17 cellular contexts compared by ENCODE assay signal in the genomic region with DNA sequence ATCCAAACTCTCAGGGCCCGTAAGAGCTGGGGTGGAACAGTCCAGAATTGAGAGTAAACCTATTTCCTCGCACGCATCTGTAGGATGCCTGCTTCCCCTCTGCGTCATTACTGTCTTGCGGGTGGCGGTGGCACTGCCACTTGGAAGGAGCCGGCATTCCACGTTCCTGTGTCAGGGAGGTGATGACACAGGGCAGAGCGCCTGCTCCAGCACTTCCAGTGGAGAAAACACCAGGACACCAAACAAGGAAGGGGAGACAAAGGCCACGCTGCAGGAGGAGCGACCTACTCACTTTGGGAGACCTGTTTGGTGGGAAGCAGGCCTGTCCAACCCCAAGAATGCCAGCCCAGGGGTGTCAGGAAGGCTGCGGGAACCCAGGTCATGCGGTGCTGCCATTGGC. TPM values are rescaled to one million over a fixed set of nuclear protein-coding genes. Genes with fewer than 3 reads are reported as not detected.
DNase-seq lines count a peak whose midpoint lies in the region; ATAC-seq and TF ChIP-seq lines count a peak whose summit lies in the region.
"Had no signal": no experiment of that assay in that cellular context is flagged by ENCODE, and none has a peak within 500 bp of the region (broad histone marks: within the 10 kb centered on the region; RNA-seq: fewer than 3 reads in every experiment).

No MANE protein-coding gene starts in this region.

- CTCF ChIA-PET in activated naive CD4-positive, alpha-beta T cell treated with anti-CD3 and anti-CD28 coated beads, Interleukin-2, amount 10 ng/mL, durations not matched to agents 7 days and 5 days (lab: Charles Lee) = interaction anchor here (2.1 kb wide), 1 partner anchor 29 kb away, joined by 7 read pairs; no protein-coding TSS in a partner anchor

- H3K9me3 ChIP-seq in DND-41 (ENCODE audit: insufficient read depth, low read length, severe bottlenecking) = no peaks in the 10 kb centered on the region
- no peaks in the 10 kb centered on the region for H3K9me3 ChIP-seq in trophoblast cell (ENCODE audit: insufficient read depth, low read depth, low read length)

- no peak overlapping the region for H3K18ac ChIP-seq in trophoblast cell (ENCODE audit: low read length)

- H4K20me1 ChIP-seq in DND-41 (ENCODE audit: insufficient read depth, low read length) = no peaks in the 10 kb centered on the region

- no peak overlapping the region for H2BK5ac ChIP-seq in trophoblast cell (ENCODE audit: low read depth, low read length, poor library complexity)

- no peak overlapping the region for H2AK5ac ChIP-seq in trophoblast cell (ENCODE audit: low read length)

- H3K9me3 Mint-ChIP-seq in activated naive CD4-positive, alpha-beta T cell treated with anti-CD3 and anti-CD28 coated beads, Interleukin-2, amount 50 U/mL, for 24 hours = no peaks in the 10 kb centered on the region
- H3K9me3 Mint-ChIP-seq in activated naive CD4-positive, alpha-beta T cell treated with anti-CD3 and anti-CD28 coated beads, Interleukin-2, amount 50 U/mL, for 72 hours = no peaks in the 10 kb centered on the region
- H3K9me3 Mint-ChIP-seq in central memory CD8-positive, alpha-beta T cell = no peaks in the 10 kb centered on the region
- H3K9me3 Mint-ChIP-seq in activated naive CD4-positive, alpha-beta T cell treated with anti-CD3 and anti-CD28 coated beads, Interleukin-2, amount 10 ng/mL, durations not matched to agents 7 days and 5 days = no peaks in the 10 kb centered on the region
- H3K9me3 Mint-ChIP-seq: CD8-positive, alpha-beta T cell; IgD-negative memory B cell had no signal

- no peak for ATAC-seq in activated naive CD4-positive, alpha-beta T cell treated with anti-CD3 and anti-CD28 coated beads, Interleukin-2, amount 50 U/mL, for 72 hours
- ATAC-seq in DND-41 (ENCODE audit: insufficient read depth, low read depth) = no peak
- no peak for ATAC-seq in central memory CD8-positive, alpha-beta T cell (replicated peaks; ENCODE audit: extremely low read depth, poor library complexity, severe bottlenecking)
- ATAC-seq: CD8-positive, alpha-beta T cell; HCT116 had no signal

- no peak overlapping the region for H2BK12ac ChIP-seq in trophoblast cell (ENCODE audit: low read length)

- H3K4ac ChIP-seq in trophoblast cell (ENCODE audit: low read depth, low read length) = no peak overlapping the region

- H3K79me2 ChIP-seq in DND-41 (ENCODE audit: insufficient read depth, low read length) (no peaks in the 10 kb centered on the region), trophoblast cell (ENCODE audit: control insufficient read depth, insufficient read depth, low read length, poor library complexity) (no peaks in the 10 kb centered on the region)

- no peak overlapping the region for H4K8ac ChIP-seq in trophoblast cell (ENCODE audit: low read depth, low read length)

- H3K4me3 Mint-ChIP-seq in activated naive CD4-positive, alpha-beta T cell treated with anti-CD3 and anti-CD28 coated beads, Interleukin-2, amount 50 U/mL, for 24 hours = no peak overlapping the region
- peak overlapping the region; percentile 20 for H3K4me3 Mint-ChIP-seq in central memory CD8-positive, alpha-beta T cell
- no peak overlapping the region for H3K4me3 Mint-ChIP-seq in activated naive CD4-positive, alpha-beta T cell treated with anti-CD3 and anti-CD28 coated beads, Interleukin-2, amount 10 ng/mL, durations not matched to agents 7 days and 5 days
- H3K4me3 Mint-ChIP-seq: B cell; CD8-positive, alpha-beta T cell; IgD-negative memory B cell had no signal

- no peaks in the 10 kb centered on the region for H3K36me3 Mint-ChIP-seq in activated naive CD4-positive, alpha-beta T cell treated with anti-CD3 and anti-CD28 coated beads, Interleukin-2, amount 50 U/mL, for 24 hours
- H3K36me3 Mint-ChIP-seq in activated naive CD4-positive, alpha-beta T cell treated with anti-CD3 and anti-CD28 coated beads, Interleukin-2, amount 50 U/mL, for 72 hours = no peaks in the 10 kb centered on the region
- peaks cover 11% of the 10 kb centered on the region for H3K36me3 Mint-ChIP-seq in central memory CD8-positive, alpha-beta T cell (ENCODE audit: insufficient read depth)
- peaks cover 26% of the 10 kb centered on the region for H3K36me3 Mint-ChIP-seq in activated naive CD4-positive, alpha-beta T cell treated with anti-CD3 and anti-CD28 coated beads, Interleukin-2, amount 10 ng/mL, durations not matched to agents 7 days and 5 days
- H3K36me3 Mint-ChIP-seq: IgD-negative memory B cell had no signal

- no peaks in the 10 kb centered on the region for H3K79me1 ChIP-seq in trophoblast cell (ENCODE audit: low read length)

- no peak overlapping the region for H3K23ac ChIP-seq in trophoblast cell (ENCODE audit: low read length)

- H3K9ac ChIP-seq in DND-41 (ENCODE audit: low read depth, low read length) = no peak overlapping the region
- peak overlapping the region; percentile 32 for H3K9ac ChIP-seq in trophoblast cell (ENCODE audit: low read length)

- peaks cover 13% of the 10 kb centered on the region for H3K4me1 Mint-ChIP-seq in activated naive CD4-positive, alpha-beta T cell treated with anti-CD3 and anti-CD28 coated beads, Interleukin-2, amount 50 U/mL, for 24 hours
- peaks cover 16% of the 10 kb centered on the region for H3K4me1 Mint-ChIP-seq in central memory CD8-positive, alpha-beta T cell
- H3K4me1 Mint-ChIP-seq in activated naive CD4-positive, alpha-beta T cell treated with anti-CD3 and anti-CD28 coated beads, Interleukin-2, amount 10 ng/mL, durations not matched to agents 7 days and 5 days = peaks cover 47% of the 10 kb centered on the region
- H3K4me1 Mint-ChIP-seq: B cell, IgD-negative memory B cell had no signal

- no peak overlapping the region for H3K4me3 ChIP-seq in DND-41 (ENCODE audit: low read depth in 1 of 2, low read length in 2 of 2)
- no peak overlapping the region for H3K4me3 ChIP-seq in trophoblast cell (ENCODE audit: low read depth, low read length)

- 0 out of 2 replicates have a peak overlapping the region, but pooled peaks have one; percentile 20 for H3K27ac ChIP-seq in DND-41 (ENCODE audit: low read length)
- H3K27ac ChIP-seq in trophoblast cell (ENCODE audit: low read depth, low read length) = no peak overlapping the region
- H3K27ac ChIP-seq: HL-60 had no signal

- no peaks in the 10 kb centered on the region for H3K4me1 ChIP-seq in DND-41 (ENCODE audit: insufficient read depth, low read length)
- H3K4me1 ChIP-seq in trophoblast cell (ENCODE audit: control insufficient read depth in 1 of 2, insufficient read depth in 2 of 2, low read length in 2 of 2) = no peaks in the 10 kb centered on the region

- H3K27me3 ChIP-seq in DND-41 (ENCODE audit: insufficient read depth, low read length, poor library complexity) (no peaks in the 10 kb centered on the region), trophoblast cell (ENCODE audit: insufficient read depth, low read length) (no peaks in the 10 kb centered on the region)

- TF ChIP-seq CTCF in DND-41 (IDR thresholded peaks at IDR 0.05; ENCODE audit: borderline replicate concordance, extremely low read depth, low read length, poor library complexity, severe bottlenecking) = no peak

- WGBS in trophoblast cell (ENCODE audit: extremely low coverage, insufficient coverage, insufficient read length) = no CpG with 5 or more reads among the region's 13 CpGs

- no peak overlapping the region for H2BK120ac ChIP-seq in trophoblast cell (ENCODE audit: insufficient read depth, low read length, poor library complexity)

- H2AFZ ChIP-seq in DND-41 (ENCODE audit: low read depth, low read length) (no peak overlapping the region), trophoblast cell (ENCODE audit: insufficient read depth, low read length, poor library complexity) (no peak overlapping the region)

- no peak overlapping the region for H4K91ac ChIP-seq in trophoblast cell (ENCODE audit: low read depth, low read length)

- DNase-seq in activated naive CD4-positive, alpha-beta T cell treated with anti-CD3 and anti-CD28 coated beads, Interleukin-2, amount 50 U/mL, for 72 hours (ENCODE audit: low spot score in 2 of 2) = no peak
- DNase-seq in DND-41 = no peak
- DNase-seq in central memory CD8-positive, alpha-beta T cell (ENCODE audit: low spot score in 2 of 2) = no peak
- peak in 1 of 2 donors; percentile 56 for DNase-seq in trophoblast cell
- no peak for DNase-seq in activated naive CD4-positive, alpha-beta T cell treated with anti-CD3 and anti-CD28 coated beads, Interleukin-2, amount 10 ng/mL, durations not matched to agents 7 days and 5 days
- no peak for DNase-seq in stimulated activated CD4-positive, alpha-beta T cell treated with anti-CD3 and anti-CD28 coated beads, Interleukin-15, amount 100 ng/mL, for 24 hours
- DNase-seq: CD8-positive, alpha-beta T cell; DMS79; NCI-H1105; NCI-H187; NCI-H526 treated with DMSO at 0.1 percent for 48 hours; SHP77 treated with DMSO at 0.1 percent for 48 hours had no signal

- no peak overlapping the region for H3K14ac ChIP-seq in trophoblast cell (ENCODE audit: low read length)

- H3K27me3 Mint-ChIP-seq in activated naive CD4-positive, alpha-beta T cell treated with anti-CD3 and anti-CD28 coated beads, Interleukin-2, amount 50 U/mL, for 24 hours = no peaks in the 10 kb centered on the region
- H3K27me3 Mint-ChIP-seq in central memory CD8-positive, alpha-beta T cell = no peaks in the 10 kb centered on the region
- no peaks in the 10 kb centered on the region for H3K27me3 Mint-ChIP-seq in activated naive CD4-positive, alpha-beta T cell treated with anti-CD3 and anti-CD28 coated beads, Interleukin-2, amount 10 ng/mL, durations not matched to agents 7 days and 5 days
- H3K27me3 Mint-ChIP-seq: B cell, IgD-negative memory B cell had no signal

- no peak overlapping the region for H4K12ac ChIP-seq in trophoblast cell (ENCODE audit: low read depth, low read length)

- no peak overlapping the region for H3K4me2 ChIP-seq in DND-41 (ENCODE audit: insufficient read depth, low read length)
- no peak overlapping the region for H3K4me2 ChIP-seq in trophoblast cell (ENCODE audit: low read length)

- H3K36me3 ChIP-seq in DND-41 (ENCODE audit: insufficient read depth, low read length) = no peaks in the 10 kb centered on the region
- no peaks in the 10 kb centered on the region for H3K36me3 ChIP-seq in trophoblast cell (ENCODE audit: control insufficient read depth in 1 of 2, insufficient read depth in 2 of 2, low read length in 2 of 2)

- H3K27ac Mint-ChIP-seq in activated naive CD4-positive, alpha-beta T cell treated with anti-CD3 and anti-CD28 coated beads, Interleukin-2, amount 50 U/mL, for 24 hours = peak overlapping the region; percentile 63
- H3K27ac Mint-ChIP-seq in activated naive CD4-positive, alpha-beta T cell treated with anti-CD3 and anti-CD28 coated beads, Interleukin-2, amount 50 U/mL, for 72 hours = peak overlapping the region in 1 of 2 donors; percentile 88
- H3K27ac Mint-ChIP-seq in central memory CD8-positive, alpha-beta T cell (ENCODE audit: low read depth) = peak overlapping the region; percentile 51
- H3K27ac Mint-ChIP-seq in activated naive CD4-positive, alpha-beta T cell treated with anti-CD3 and anti-CD28 coated beads, Interleukin-2, amount 10 ng/mL, durations not matched to agents 7 days and 5 days = no peak overlapping the region
- H3K27ac Mint-ChIP-seq: B cell; CD8-positive, alpha-beta T cell had no signal

RNA-seq across cellular contexts. Expression of gene PBX4, which starts 37.1 kb away (rescaled TPM):
- 10 to 100 TPM; 27.6 to 37.3 TPM for total RNA-seq in activated naive CD4-positive, alpha-beta T cell treated with anti-CD3 and anti-CD28 coated beads, Interleukin-2, amount 50 U/mL, for 72 hours
- polyA plus RNA-seq in trophoblast cell (2013) = 1.4 TPM in 2 replicates

RNA-seq across cellular contexts. Expression of gene CILP2, which starts 43.3 kb away (rescaled TPM):
- total RNA-seq in activated naive CD4-positive, alpha-beta T cell treated with anti-CD3 and anti-CD28 coated beads, Interleukin-2, amount 50 U/mL, for 72 hours = under 1 TPM; 0.25 to 0.31 TPM
- polyA plus RNA-seq in trophoblast cell (2013) = 0.52 and 0.56 TPM in 2 replicates
- polyA plus RNA-seq: IgD-negative memory B cell had no signal

RNA-seq across cellular contexts. Expression of gene LPAR2, which starts 46.6 kb away (rescaled TPM):
- total RNA-seq in activated naive CD4-positive, alpha-beta T cell treated with anti-CD3 and anti-CD28 coated beads, Interleukin-2, amount 50 U/mL, for 72 hours = 100 to 1,000 TPM in 1 of 2 donors, 10 to 100 TPM in 1; 35.4 to 122 TPM
- polyA plus RNA-seq in trophoblast cell (2013) = 39.2 and 41.2 TPM in 2 replicates

RNA-seq across cellular contexts. Expression of gene YJEFN3, which starts 52.7 kb away (rescaled TPM):
- 10 to 100 TPM in 1 of 2 donors, 1 to 10 TPM in 1; 5.7 to 11.3 TPM for total RNA-seq in activated naive CD4-positive, alpha-beta T cell treated with anti-CD3 and anti-CD28 coated beads, Interleukin-2, amount 50 U/mL, for 72 hours
- polyA plus RNA-seq in trophoblast cell (2013) = 4.5 and 4.6 TPM in 2 replicates
- polyA plus RNA-seq: IgD-negative memory B cell had no signal
